In genomic region chr6:4885534-4885933, GRCh38 we compare ENCODE assay signal across 15 cellular contexts.
"Had no signal": no experiment of that assay in that cellular context is flagged by ENCODE, and none has a peak within 500 bp of the region (broad histone marks: within the 10 kb centered on the region; RNA-seq: fewer than 3 reads in every experiment).

No MANE protein-coding gene starts in this region.

- H3K27me3 ChIP-seq: brain microvascular endothelial cell, neural progenitor cell, pancreas, suprapubic skin had no signal

- H3K36me3 ChIP-seq: brain microvascular endothelial cell, neural progenitor cell, pancreas, suprapubic skin had no signal

- DNase-seq: activated CD4-positive, alpha-beta T cell treated with anti-CD3 and anti-CD28 coated beads, Interleukin-2, amount 50 U/mL, for 48 hours; activated CD4-positive, CD25-positive, alpha-beta regulatory T cell treated with anti-CD3 and anti-CD28 coated beads, Interleukin-2, amount 50 U/mL, for 72 hours; activated CD8-positive, alpha-beta memory T cell treated with anti-CD3 and anti-CD28 coated beads, Interleukin-2, amount 10 ng/mL, durations not matched to agents 7 days and 5 days; activated gamma-delta T cell; activated naive CD8-positive, alpha-beta T cell treated with anti-CD3 and anti-CD28 coated beads for 36 hours; activated T-cell treated with anti-CD3 and anti-CD28 coated beads, Interleukin-2, amount 50 U/mL, for 48 hours; brain microvascular endothelial cell; cerebellar nuclear complex; hypothalamus; kidney glomerular epithelial cell; pancreas; stimulated activated CD4-positive, alpha-beta T cell treated with anti-CD3 and anti-CD28 coated beads, Interleukin-12 subunit alpha, Interleukin-12 subunit beta, amount 100 ng/mL, for 4 hours; stimulated activated naive CD8-positive, alpha-beta T cell treated with anti-CD3 and anti-CD28 coated beads, Interleukin-15, Interleukin-2, amounts not matched to agents 100 U/mL and 50 U/mL, for 24 hours had no signal

- H3K27ac ChIP-seq: brain microvascular endothelial cell, neural progenitor cell, pancreas, suprapubic skin had no signal

- H3K9ac ChIP-seq: neural progenitor cell had no signal

- H2AFZ ChIP-seq: neural progenitor cell had no signal

- H3K4me2 ChIP-seq: neural progenitor cell had no signal

- H3K9me3 ChIP-seq: pancreas, suprapubic skin had no signal

- ATAC-seq: activated CD8-positive, alpha-beta memory T cell treated with anti-CD3 and anti-CD28 coated beads, Interleukin-2, amount 10 ng/mL, durations not matched to agents 7 days and 5 days; pancreas; stimulated activated naive CD8-positive, alpha-beta T cell treated with anti-CD3 and anti-CD28 coated beads, Interleukin-15, Interleukin-2, amounts not matched to agents 100 U/mL and 50 U/mL, for 24 hours had no signal

- H3K4me3 ChIP-seq: neural progenitor cell, pancreas, suprapubic skin had no signal
